In the genomic region with DNA sequence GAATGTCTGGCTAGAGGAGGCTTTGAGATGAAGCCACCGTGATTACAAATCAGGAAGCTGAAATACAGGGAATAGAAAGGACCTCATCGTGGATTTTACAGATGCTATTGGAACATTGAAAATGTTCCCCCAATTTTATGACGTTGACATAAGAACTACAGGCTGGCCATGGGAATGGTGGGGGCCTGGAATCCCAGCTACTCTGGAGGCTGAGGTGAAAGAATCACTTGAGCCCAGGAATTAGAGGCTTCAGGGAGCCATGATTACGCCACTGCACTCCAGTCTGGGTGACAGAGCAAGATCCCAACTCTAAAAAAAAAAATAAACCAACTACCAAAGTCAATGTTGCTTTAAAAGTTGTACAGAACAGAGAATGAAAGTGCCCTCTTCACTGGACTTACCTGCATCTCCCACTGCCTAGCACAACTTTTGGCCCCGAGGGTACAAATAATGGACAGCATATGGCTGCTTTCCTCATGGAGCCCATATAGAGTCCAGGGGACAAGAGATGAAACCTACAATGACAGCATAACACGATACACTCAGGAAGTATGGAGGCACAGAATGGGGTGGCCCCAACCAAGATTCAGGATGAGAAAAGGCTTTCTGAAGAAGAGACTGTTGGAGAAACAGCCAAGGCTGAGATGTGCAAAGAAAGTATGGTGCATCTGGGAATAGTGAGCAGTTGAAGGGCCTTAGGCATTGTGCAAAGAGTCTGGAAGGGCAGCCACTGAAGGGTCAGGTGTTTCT, we compare ENCODE assay signal across 3 cellular contexts.
"Had no signal": no experiment of that assay in that cellular context is flagged by ENCODE, and none has a peak within 500 bp of the region (broad histone marks: within the 10 kb centered on the region; RNA-seq: fewer than 3 reads in every experiment).

No MANE protein-coding gene starts in this region.

- ATAC-seq: GM12878 had no signal

- DNase-seq: GDM1, GF-D8 had no signal

- H3K4me3 ChIP-seq: GM12878 had no signal
